Comparison of ENCODE assay signal across 18 cellular contexts in the genomic region with DNA sequence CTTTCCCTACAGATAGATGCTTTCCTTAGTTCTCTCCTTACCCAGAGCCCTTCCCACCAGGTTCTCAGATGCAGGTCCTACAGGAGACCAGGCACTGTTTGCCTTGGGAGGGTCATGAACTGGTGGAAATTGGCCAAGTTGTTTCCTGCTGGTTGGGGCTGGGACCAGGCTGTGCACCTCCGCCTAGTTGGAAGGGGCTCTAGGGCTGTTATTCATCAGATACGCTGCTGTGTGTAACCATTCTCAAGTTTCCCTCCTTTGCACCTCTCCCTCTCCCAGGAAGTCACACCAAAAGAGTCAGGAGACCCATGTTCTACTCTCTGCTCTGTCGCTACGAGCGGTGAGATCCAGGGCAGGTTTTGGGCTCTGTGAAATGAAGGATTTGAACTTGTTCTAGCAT. TPM values are rescaled to one million over a fixed set of nuclear protein-coding genes. Genes with fewer than 3 reads are reported as not detected.
DNase-seq lines count a peak whose midpoint lies in the region; ATAC-seq and TF ChIP-seq lines count a peak whose summit lies in the region.
"Had no signal": no experiment of that assay in that cellular context is flagged by ENCODE, and none has a peak within 500 bp of the region (broad histone marks: within the 10 kb centered on the region; RNA-seq: fewer than 3 reads in every experiment).

No MANE protein-coding gene starts in this region.

- no peak overlapping the region for H3K4me3 Mint-ChIP-seq in chondrocyte (ENCODE audit: unreplicated experiment)
- H3K4me3 Mint-ChIP-seq: CD4-positive, alpha-beta T cell; IgD-negative memory B cell had no signal

- WGBS in body of pancreas, 2 donors, result 93 to 96% methylated on average over 5 of the region's 5 CpGs

- intact Hi-C loops in Panc1 (cut with micrococcal nuclease; ENCODE audit: unreplicated experiment), result no loop called here
- intact Hi-C loops in mucosa of descending colon (cut with DNase I, micrococcal nuclease), result no loop called here
- intact Hi-C loops in body of pancreas (cut with DNase I), result no loop called here

- no peaks in the 10 kb centered on the region for H3K9me3 Mint-ChIP-seq in chondrocyte (ENCODE audit: low read depth)
- H3K9me3 Mint-ChIP-seq: CD4-positive, alpha-beta T cell; IgD-negative memory B cell had no signal

- TF ChIP-seq CTCF in Panc1 (IDR thresholded peaks at IDR 0.05), result no peak
- no peak for TF ChIP-seq CTCF in mucosa of descending colon (IDR thresholded peaks at IDR 0.05)
- TF ChIP-seq CTCF in chondrocyte (IDR thresholded peaks at IDR 0.05), result no peak
- TF ChIP-seq CTCF in body of pancreas (IDR thresholded peaks at IDR 0.05), result no peak

- no peaks in the 10 kb centered on the region for H3K4me1 Mint-ChIP-seq in chondrocyte (ENCODE audit: low read depth)

- H3K27ac Mint-ChIP-seq in chondrocyte (ENCODE audit: unreplicated experiment), result no peak overlapping the region
- H3K27ac Mint-ChIP-seq: IgD-negative memory B cell had no signal

- no TSS peak for BruUV-seq in Panc1 (replicated peaks; lab: Mats Ljungman, UMichigan)

- CTCF ChIA-PET in Panc1 (lab: Charles Lee), result no interaction called here

- no peaks in the 10 kb centered on the region for H3K9me3 ChIP-seq in Panc1 (ENCODE audit: control insufficient read depth, insufficient read depth, low read depth, low read length)
- H3K9me3 ChIP-seq in mucosa of descending colon, result no peaks in the 10 kb centered on the region
- H3K9me3 ChIP-seq in body of pancreas, result no peaks in the 10 kb centered on the region
- H3K9me3 ChIP-seq: HAP-1 had no signal

- in situ Hi-C loops in Panc1 (cut with HindIII; ENCODE audit: low pct_unique_long_range_greater_than_20kb, low sequenced_read_pairs), result no loop called here

- ATAC-seq in Panc1, result no peak
- ATAC-seq in mucosa of descending colon, result peak; percentile 40
- ATAC-seq in body of pancreas, result no peak

- no peaks in the 10 kb centered on the region for H3K36me3 ChIP-seq in Panc1 (ENCODE audit: control insufficient read depth, insufficient read depth, low read length)
- H3K36me3 ChIP-seq in mucosa of descending colon (ENCODE audit: low read depth), result no peaks in the 10 kb centered on the region
- H3K36me3 ChIP-seq in body of pancreas (replicated peaks in 1 of 2; ENCODE audit: insufficient read depth in 1 of 2, low read depth in 2 of 2), result no peaks in the 10 kb centered on the region
- H3K36me3 ChIP-seq: HAP-1 had no signal

- H3K27ac ChIP-seq in Panc1 (ENCODE audit: low read length) (peak overlapping the region; percentile 42; the same call in 1 of the 2 replicates), body of pancreas (no peak overlapping the region)
- H3K27ac ChIP-seq: C4-2B, GM23248, HL-60 had no signal

- H3K4me3 ChIP-seq in Panc1 (ENCODE audit: low read depth in 2 of 2, low read length in 2 of 2) (no peak overlapping the region), mucosa of descending colon (no peak overlapping the region), body of pancreas (no peak overlapping the region)
- H3K4me3 ChIP-seq: GM23248, HAP-1 had no signal

- H3K36me3 Mint-ChIP-seq in chondrocyte (ENCODE audit: low read depth), result no peaks in the 10 kb centered on the region

- POLR2A ChIA-PET in Panc1 (lab: Charles Lee), result no interaction called here

- H3K4me1 ChIP-seq in Panc1 (ENCODE audit: control insufficient read depth, insufficient read depth, low read length) (peaks cover 34% of the 10 kb centered on the region), mucosa of descending colon (ENCODE audit: low read depth) (peaks cover 13% of the 10 kb centered on the region), body of pancreas (peaks cover 5% of the 10 kb centered on the region)

- DNase-seq in HT-29 (ENCODE audit: low spot score) (peak; percentile 47), Panc1 (ENCODE audit: low read depth, low spot score) (no peak), mucosa of descending colon (no peak), chondrocyte (ENCODE audit: low spot score) (no peak), body of pancreas (no peak)
- DNase-seq in activated naive CD4-positive, alpha-beta T cell treated with anti-CD3 and anti-CD28 coated beads, Interleukin-2, amount 50 U/mL, for 16 hours, result no peak
- DNase-seq: AML-193; CD4-positive, alpha-beta T cell; DMS153; GM23248; KBM-7 had no signal

- peaks cover 33% of the 10 kb centered on the region for H3K27me3 Mint-ChIP-seq in chondrocyte (ENCODE audit: low read depth)
- H3K27me3 Mint-ChIP-seq: CD4-positive, alpha-beta T cell had no signal

- H3K27me3 ChIP-seq in Panc1 (ENCODE audit: control insufficient read depth, insufficient read depth, low read length), result no peaks in the 10 kb centered on the region
- H3K27me3 ChIP-seq in body of pancreas, result no peaks in the 10 kb centered on the region

- TF ChIP-seq POLR2A in body of pancreas (IDR thresholded peaks at IDR 0.05), result no peak

RNA-seq across cellular contexts. Expression of a gene that starts 11.9 kb away (rescaled TPM):
- 0.26 TPM in 1 of 2 replicates, not detected in the other for total RNA-seq in HT-29 (2014; rRNA removed; shearing (Covaris generic))
- not detected for total RNA-seq in Panc1 (2021; ENCODE audit: unreplicated experiment)
- polyA plus RNA-seq in Panc1 (2012; ENCODE audit: insufficient read length), result not detected
- total RNA-seq in mucosa of descending colon, result under 1 TPM in 1 of 3 donors, not detected in 2; 0.58 TPM
- not detected in 3 replicates for total RNA-seq in chondrocyte
- total RNA-seq in body of pancreas, result 1 to 10 TPM in 1 of 2 donors, under 1 TPM in 1; 0.33 to 2.6 TPM
- total RNA-seq: A172, GM23248 had no signal
- polyA plus RNA-seq: GM23248 had no signal

RNA-seq across cellular contexts. Expression of a gene that starts 50.8 kb away (rescaled TPM):
- not detected in 2 replicates for total RNA-seq in HT-29 (2014; rRNA removed; shearing (Covaris generic))
- total RNA-seq in Panc1 (2021; ENCODE audit: unreplicated experiment) (not detected), mucosa of descending colon (not detected), chondrocyte (not detected in 3 replicates), body of pancreas (not detected)
- polyA plus RNA-seq in Panc1 (2012; ENCODE audit: insufficient read length), result not detected
- total RNA-seq: A172; CD4-positive, alpha-beta T cell; GM23248; H4 had no signal
- polyA plus RNA-seq: BJ, GM23248, IgD-negative memory B cell had no signal

RNA-seq across cellular contexts. Expression of a gene that starts 58.4 kb away (rescaled TPM):
- total RNA-seq in HT-29 (2014; rRNA removed; shearing (Covaris generic)), result 22.1 and 25.4 TPM in 2 replicates
- total RNA-seq in Panc1 (2021; ENCODE audit: unreplicated experiment) (88.6 TPM), mucosa of descending colon (10 to 100 TPM; 28.1 to 39.5 (median 34.8) TPM), chondrocyte (60.5 to 84.8 TPM (median 66.1 TPM) in 3 replicates), body of pancreas (10 to 100 TPM; 14.8 to 26.5 TPM)
- polyA plus RNA-seq in Panc1 (2012; ENCODE audit: insufficient read length), result 101 TPM

RNA-seq across cellular contexts. Expression of a gene that starts 58.6 kb away (rescaled TPM):
- total RNA-seq in HT-29 (2014; rRNA removed; shearing (Covaris generic)), result 3.2 and 3.4 TPM in 2 replicates
- total RNA-seq in Panc1 (2021; ENCODE audit: unreplicated experiment), result 13.7 TPM
- polyA plus RNA-seq in Panc1 (2012; ENCODE audit: insufficient read length), result 10.2 TPM
- total RNA-seq in mucosa of descending colon, result 10 to 100 TPM; 17.1 to 23.9 (median 21.3) TPM
- total RNA-seq in chondrocyte, result 14.8 to 29.7 TPM (median 17.9 TPM) in 3 replicates
- 10 to 100 TPM; 11.2 to 31.6 TPM for total RNA-seq in body of pancreas
